19 cellular contexts compared by ENCODE assay signal in the genomic region with DNA sequence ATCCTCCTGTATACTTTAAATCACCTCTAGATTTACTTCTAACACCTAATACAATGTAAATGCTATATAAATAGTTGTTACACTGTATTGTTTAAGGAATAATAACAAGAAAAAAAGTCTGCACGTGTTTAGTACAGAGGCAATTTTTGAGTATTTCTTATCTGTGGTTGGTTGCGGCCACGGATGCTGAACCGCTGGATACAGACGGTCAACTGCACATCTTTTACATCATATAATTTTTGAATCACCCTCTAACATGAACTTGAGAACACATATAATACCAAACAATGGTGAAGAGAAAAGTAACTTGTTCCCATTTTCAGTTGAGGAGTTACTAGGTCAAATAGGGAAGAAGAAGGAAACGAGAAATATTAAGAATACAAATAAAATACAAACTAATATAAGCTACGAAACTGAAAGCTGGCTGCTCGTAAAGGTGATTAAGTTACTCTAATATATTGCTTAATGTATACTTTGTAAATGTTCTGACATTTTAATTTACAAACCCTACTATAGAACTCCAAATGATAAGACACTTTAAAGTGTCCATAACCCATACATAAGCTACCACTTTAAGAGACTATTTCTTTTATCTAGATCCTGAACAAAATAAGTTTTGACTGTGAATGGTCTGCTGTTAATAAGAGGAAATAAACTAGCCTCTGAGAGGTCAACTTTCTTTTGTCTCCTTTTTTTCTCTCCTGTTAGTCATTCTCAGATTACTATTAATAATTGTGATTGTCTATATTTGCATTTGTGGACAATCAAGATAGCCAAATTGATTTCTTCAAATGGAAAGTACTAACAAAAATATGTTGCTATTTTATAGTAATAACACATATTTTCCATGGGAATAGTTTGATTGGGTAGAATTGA.
DNase-seq lines count a peak whose midpoint lies in the region; ATAC-seq, FAIRE-seq and TF ChIP-seq lines count a peak whose summit lies in the region.
"Had no signal": no experiment of that assay in that cellular context is flagged by ENCODE, and none has a peak within 500 bp of the region (broad histone marks: within the 10 kb centered on the region; RNA-seq: fewer than 3 reads in every experiment).

No MANE protein-coding gene starts in this region.

- in situ Hi-C loops in GM13976 (cut with MboI; ENCODE audit: low sequenced_read_pairs, unreplicated experiment) = no loop called here

- DNase-seq in GM13976 (ENCODE audit: low spot score) = peak; percentile 10
- peak; percentile 35 for DNase-seq in NCI-H146 (lab: John Stamatoyannopoulos, UW)
- no peak for DNase-seq in H4 (ENCODE audit: low spot score)
- no peak for DNase-seq in germinal center (ENCODE audit: low spot score)
- no peak for DNase-seq in NCI-H1105 (lab: John Stamatoyannopoulos, UW)
- no peak for DNase-seq in GM12891 (ENCODE audit: insufficient read length, low spot score)
- DNase-seq: activated CD8-positive, alpha-beta T cell treated with anti-CD3 and anti-CD28 coated beads for 36 hours; activated naive CD8-positive, alpha-beta T cell treated with anti-CD3 and anti-CD28 coated beads for 36 hours; activated T-cell treated with anti-CD3 and anti-CD28 coated beads, Interleukin-2, amount 50 U/mL, for 4 hours; DMS53; glutamatergic neuron; NCI-H187; NCI-H446; stimulated activated CD4-positive, alpha-beta T cell treated with anti-CD3 and anti-CD28 coated beads, Interleukin-1b, Interleukin-23, amount 100 ng/mL, for 48 hours; stomach had no signal

- no peak for TF ChIP-seq CTCF in GM13976 (IDR thresholded peaks at IDR 0.05; ENCODE audit: borderline replicate concordance, control extremely low read depth, extremely low read depth, insufficient read depth, missing control alignments)

- FAIRE-seq in GM12891 (lab: Jason Lieb, UNC) = no peak

- peak; percentile 67 for ATAC-seq in GM19395 (IDR thresholded peaks at IDR 0.05; ENCODE audit: unreplicated experiment)
- ATAC-seq in HG02884 (IDR thresholded peaks at IDR 0.05; ENCODE audit: unreplicated experiment) = peak; percentile 55
- ATAC-seq: activated CD8-positive, alpha-beta T cell treated with anti-CD3 and anti-CD28 coated beads for 36 hours; activated T-cell treated with anti-CD3 and anti-CD28 coated beads, Interleukin-2, amount 50 U/mL, for 4 hours; sciatic nerve; WTC11 had no signal

- TF ChIP-seq POLR2A in GM12891 (IDR thresholded peaks at IDR 0.05; ENCODE audit: low read depth, low read length) = no peak

TF ChIP-seq in GM12891, 5 proteins besides CTCF, POLR2A, EP300 and RAD21:
- TF ChIP-seq SPI1 (IDR thresholded peaks at IDR 0.05; ENCODE audit: low read depth, low read length) (no peak), POU2F2 (IDR thresholded peaks at IDR 0.05; ENCODE audit: low read depth, low read length) (no peak), TAF1 (IDR thresholded peaks at IDR 0.05; ENCODE audit: low read depth, low read length) (no peak)

Comparison
In these comparisons a context has a peak if more than half of its experiments do, and no peak if none do; other contexts are left out.
1. DNase-seq: peak in GM13976 (single experiment) and NCI-H146 (single experiment); none in H4 (single experiment), germinal center (single experiment), NCI-H1105 (single experiment) and GM12891 (single experiment).